28 cellular contexts compared by ENCODE assay signal in genomic region chr4:122623637-122624036, GRCh38. TPM values are rescaled to one million over a fixed set of nuclear protein-coding genes. Genes with fewer than 3 reads are reported as not detected.
"Had no signal": no experiment of that assay in that cellular context is flagged by ENCODE, and none has a peak within 500 bp of the region (broad histone marks: within the 10 kb centered on the region; RNA-seq: fewer than 3 reads in every experiment).

No MANE protein-coding gene starts in this region.

- ATAC-seq: activated CD4-positive, CD25-positive, alpha-beta regulatory T cell treated with anti-CD3 and anti-CD28 coated beads, Interleukin-2, amount 50 U/mL, for 24 hours had no signal

- H3K4me2 ChIP-seq: SK-N-SH had no signal

- H3K36me3 ChIP-seq: breast epithelium, colonic mucosa, Peyer's patch, SJCRH30 had no signal

- H3K9me3 ChIP-seq: breast epithelium, colonic mucosa, Peyer's patch, SJCRH30, SK-N-SH had no signal

- H3K27ac ChIP-seq: breast epithelium, colonic mucosa, Peyer's patch, RWPE1, SJCRH30 had no signal

- H3K4me3 ChIP-seq: breast epithelium, colonic mucosa, Peyer's patch, SJCRH30 had no signal

- H3K4me1 ChIP-seq: breast epithelium, colonic mucosa, Peyer's patch, SJCRH30 had no signal

- DNase-seq: activated CD4-positive, alpha-beta T cell treated with anti-CD3 and anti-CD28 coated beads for 48 hours; activated CD4-positive, alpha-beta T cell treated with anti-CD3 and anti-CD28 coated beads, Interleukin-2, amount 50 U/mL, for 48 hours; activated effector memory CD4-positive, alpha-beta T cell treated with anti-CD3 and anti-CD28 coated beads, Interleukin-2, amount 50 U/mL, for 16 hours; activated naive CD4-positive, alpha-beta T cell treated with Interleukin-2 at 50 U/mL for 16 hours; activated T-cell treated with anti-CD3 and anti-CD28 coated beads for 4 hours; aorta; caudate nucleus; colonic mucosa; dermis blood vessel endothelial cell; IMR-90; KG1; NCI-H1092; NCI-H1417; NCI-H1930; NCI-H345; NCI-H510A; Peyer's patch; Right ventricle myocardium superior; SJCRH30; SK-N-SH; SW 1271 had no signal

- H3K27me3 ChIP-seq: breast epithelium, colonic mucosa, Peyer's patch had no signal

- H3K9ac ChIP-seq: SK-N-SH had no signal

- H3K9me2 ChIP-seq: SK-N-SH had no signal

RNA-seq across cellular contexts. Expression of gene IL21, which starts 2.8 kb away (rescaled TPM):
- total RNA-seq: aorta, breast epithelium, cerebellum, colonic mucosa, dermis blood vessel endothelial cell, IMR-90, LHCN-M2, M059J, OCI-LY7, Peyer's patch, Right ventricle myocardium superior, SJCRH30 had no signal
- polyA plus RNA-seq: aorta, IMR-90, SK-N-SH had no signal
